19 cellular contexts compared by ENCODE assay signal in genomic region chr14:20671597-20672283, GRCh38. TPM values are rescaled to one million over a fixed set of nuclear protein-coding genes. Genes with fewer than 3 reads are reported as not detected.
A peak's percentile ranks its signal among the peaks of the same experiment; 100 is the strongest.
DNase-seq lines count a peak whose midpoint lies in the region; ATAC-seq and TF ChIP-seq lines count a peak whose summit lies in the region.
"Had no signal": no experiment of that assay in that cellular context is flagged by ENCODE, and none has a peak within 500 bp of the region (broad histone marks: within the 10 kb centered on the region; RNA-seq: fewer than 3 reads in every experiment).

No MANE protein-coding gene starts in this region.

- H3K4me3 ChIP-seq in GM06990 (replicated peaks; ENCODE audit: low read depth, low read length) (no peak overlapping the region), lower lobe of right lung (no peak overlapping the region), upper lobe of right lung (no peak overlapping the region)
- H3K4me3 ChIP-seq: lung, psoas muscle, SJCRH30 had no signal

- no peak overlapping the region for H3K27ac ChIP-seq in lower lobe of right lung
- H3K27ac ChIP-seq in upper lobe of right lung: no peak overlapping the region
- H3K27ac ChIP-seq: psoas muscle, SJCRH30 had no signal

- DNase-seq in GM06990 (ENCODE audit: extremely low read depth, insufficient read length): peak; percentile 41
- DNase-seq in M059J (ENCODE audit: low read depth): peak; percentile 10
- peak; percentile 63 for DNase-seq in islet precursor cell
- DNase-seq in lower lobe of right lung: no peak
- DNase-seq in upper lobe of right lung: no peak
- DNase-seq: activated CD4-positive, alpha-beta T cell treated with anti-CD3 and anti-CD28 coated beads, Interleukin-2, amount 50 U/mL, for 4 hours; Calu3; NCI-H1436 treated with DMSO at 0.1 percent for 48 hours; NCI-H226; psoas muscle; SJCRH30; T1000 had no signal

- no peaks in the 10 kb centered on the region for H3K9me3 ChIP-seq in lower lobe of right lung
- H3K9me3 ChIP-seq in upper lobe of right lung: no peaks in the 10 kb centered on the region
- H3K9me3 ChIP-seq: psoas muscle, SJCRH30 had no signal

- peak; percentile 35 for ATAC-seq in GM21360 (IDR thresholded peaks at IDR 0.05; ENCODE audit: unreplicated experiment)
- no peak for ATAC-seq in GM18520 (IDR thresholded peaks at IDR 0.05; ENCODE audit: unreplicated experiment)
- no peak for ATAC-seq in lower lobe of right lung
- ATAC-seq in HG03108 (IDR thresholded peaks at IDR 0.05; ENCODE audit: unreplicated experiment): no peak
- no peak for ATAC-seq in upper lobe of right lung
- ATAC-seq: natural killer cell treated with Interleukin-12 subunit alpha and Interleukin-12 subunit beta and Interleukin-15 and Interleukin-18, amount 100 ng/mL, for 72 hours; psoas muscle had no signal

- H3K4me1 ChIP-seq in lower lobe of right lung (no peaks in the 10 kb centered on the region), upper lobe of right lung (no peaks in the 10 kb centered on the region)
- H3K4me1 ChIP-seq: psoas muscle, SJCRH30 had no signal

- H3K36me3 ChIP-seq in GM06990 (ENCODE audit: control insufficient read depth, insufficient read depth, low read length) (no peaks in the 10 kb centered on the region), lower lobe of right lung (no peaks in the 10 kb centered on the region), upper lobe of right lung (no peaks in the 10 kb centered on the region)
- H3K36me3 ChIP-seq: SJCRH30 had no signal

- H3K27me3 ChIP-seq in GM06990 (replicated peaks; ENCODE audit: control insufficient read depth, insufficient read depth, low read length): no peaks in the 10 kb centered on the region
- H3K27me3 ChIP-seq in lower lobe of right lung (ENCODE audit: low read depth): no peaks in the 10 kb centered on the region
- H3K27me3 ChIP-seq in upper lobe of right lung: peaks cover 6% of the 10 kb centered on the region
- H3K27me3 ChIP-seq: SJCRH30 had no signal

- intact Hi-C loops in lower lobe of right lung (cut with DNase I) (no loop called here), upper lobe of right lung (cut with DNase I) (no loop called here)

- TF ChIP-seq CTCF in GM06990 (IDR thresholded peaks at IDR 0.05; ENCODE audit: insufficient read depth, low read length, poor library complexity, severe bottlenecking) (no peak), lower lobe of right lung (IDR thresholded peaks at IDR 0.05) (no peak), upper lobe of right lung (IDR thresholded peaks at IDR 0.05) (no peak)

RNA-seq across cellular contexts. Expression of gene RNASE4, which starts 12.6 kb away (rescaled TPM):
- 12.1 and 13.3 TPM in 2 replicates for total RNA-seq in M059J (2014; rRNA removed; shearing (Covaris generic))
- total RNA-seq in lower lobe of right lung (41.0 TPM), upper lobe of right lung (42.5 TPM)

RNA-seq across cellular contexts. Expression of gene ANG, which starts 16.8 kb away (rescaled TPM):
- total RNA-seq in M059J (2014; rRNA removed; shearing (Covaris generic)): 2.8 and 3.0 TPM in 2 replicates
- total RNA-seq in lower lobe of right lung: 29.3 TPM
- 28.1 TPM for total RNA-seq in upper lobe of right lung

RNA-seq across cellular contexts. Expression of gene OR6S1, which starts 30.2 kb away (rescaled TPM):
- not detected in 2 replicates for total RNA-seq in M059J (2014; rRNA removed; shearing (Covaris generic))
- total RNA-seq in lower lobe of right lung: not detected
- not detected for total RNA-seq in upper lobe of right lung
- total RNA-seq: activated T-helper 1 cell treated with anti-CD3 and anti-CD28 coated beads, Interleukin-12 subunit alpha, Interleukin-12 subunit beta, Interleukin-2, Interleukin-4 antibody, amounts not matched to agents 30 ng/mL and 10 ng/mL and 1 ng/mL, durations not matched to agents 14 hours and 24 hours and 36 hours; Calu3; fibroblast of villous mesenchyme; lung; natural killer cell treated with Interleukin-12 subunit alpha and Interleukin-12 subunit beta and Interleukin-15 and Interleukin-18, amount 100 ng/mL, for 72 hours; psoas muscle; SJCRH30 had no signal

Comparison
In these comparisons a context has a peak if more than half of its experiments do, and no peak if none do; other contexts are left out.
1. DNase-seq: peak in GM06990 (single experiment), M059J (single experiment) and islet precursor cell (single experiment); none in lower lobe of right lung (single experiment) and upper lobe of right lung (single experiment).